9 cellular contexts compared by ENCODE assay signal in genomic region chr4:101192244-101192643, GRCh38.
DNase-seq lines count a peak whose midpoint lies in the region; ATAC-seq and TF ChIP-seq lines count a peak whose summit lies in the region.
"Had no signal": no experiment of that assay in that cellular context is flagged by ENCODE, and none has a peak within 500 bp of the region (broad histone marks: within the 10 kb centered on the region; RNA-seq: fewer than 3 reads in every experiment).

No MANE protein-coding gene starts in this region.

- peak overlapping the region; percentile 41 for H3K27ac Mint-ChIP-seq in stimulated activated memory B cell treated with anti-CD40 and anti-IgM and Interleukin-4, amounts not matched to agents 10 μg/mL and 1 μg/mL and 100 μg/mL, for 72 hours
- H3K27ac Mint-ChIP-seq: activated CD4-positive, alpha-beta T cell treated with anti-CD3 and anti-CD28 coated beads, Interleukin-2, amount 10 ng/mL, durations not matched to agents 7 days and 5 days had no signal

- peaks cover 34% of the 10 kb centered on the region for H3K4me1 Mint-ChIP-seq in stimulated activated memory B cell treated with anti-CD40 and anti-IgM and Interleukin-4, amounts not matched to agents 10 μg/mL and 1 μg/mL and 100 μg/mL, for 72 hours

- no peak overlapping the region for H3K4me3 ChIP-seq in fibroblast of pulmonary artery (replicated peaks; ENCODE audit: low read depth, low read length)

- no peaks in the 10 kb centered on the region for H3K9me3 Mint-ChIP-seq in stimulated activated memory B cell treated with anti-CD40 and anti-IgM and Interleukin-4, amounts not matched to agents 10 μg/mL and 1 μg/mL and 100 μg/mL, for 72 hours
- H3K9me3 Mint-ChIP-seq: activated CD4-positive, alpha-beta T cell treated with anti-CD3 and anti-CD28 coated beads, Interleukin-2, amount 10 ng/mL, durations not matched to agents 7 days and 5 days had no signal

- H3K4me3 Mint-ChIP-seq in stimulated activated memory B cell treated with anti-CD40 and anti-IgM and Interleukin-4, amounts not matched to agents 10 μg/mL and 1 μg/mL and 100 μg/mL, for 72 hours, result no peak overlapping the region
- H3K4me3 Mint-ChIP-seq: activated CD4-positive, alpha-beta T cell treated with anti-CD3 and anti-CD28 coated beads, Interleukin-2, amount 10 ng/mL, durations not matched to agents 7 days and 5 days had no signal

- peak; percentile 93 for ATAC-seq in GM19438 (IDR thresholded peaks at IDR 0.05; ENCODE audit: low read depth, unreplicated experiment)
- peak; percentile 80 for ATAC-seq in HG03469 (IDR thresholded peaks at IDR 0.05; ENCODE audit: unreplicated experiment)
- no peak for ATAC-seq in stimulated activated memory B cell treated with anti-CD40 and anti-IgM and Interleukin-4, amounts not matched to agents 10 μg/mL and 1 μg/mL and 100 μg/mL, for 72 hours

- no peak for TF ChIP-seq CTCF in fibroblast of pulmonary artery (IDR thresholded peaks at IDR 0.05; ENCODE audit: low read length, missing control alignments)

- no peaks in the 10 kb centered on the region for H3K27me3 Mint-ChIP-seq in stimulated activated memory B cell treated with anti-CD40 and anti-IgM and Interleukin-4, amounts not matched to agents 10 μg/mL and 1 μg/mL and 100 μg/mL, for 72 hours
- H3K27me3 Mint-ChIP-seq: activated CD4-positive, alpha-beta T cell treated with anti-CD3 and anti-CD28 coated beads, Interleukin-2, amount 10 ng/mL, durations not matched to agents 7 days and 5 days had no signal

- H3K36me3 Mint-ChIP-seq in stimulated activated memory B cell treated with anti-CD40 and anti-IgM and Interleukin-4, amounts not matched to agents 10 μg/mL and 1 μg/mL and 100 μg/mL, for 72 hours, result peaks cover 30% of the 10 kb centered on the region

- peak; percentile 48 for DNase-seq in fibroblast of pulmonary artery (ENCODE audit: low read depth)
- DNase-seq in AG20443 (ENCODE audit: low spot score), result no peak
- DNase-seq in HK-2 (ENCODE audit: unreplicated experiment), result no peak
- no peak for DNase-seq in dermis blood vessel endothelial cell
- no peak for DNase-seq in NCI-H446 treated with DMSO at 0.1 percent for 48 hours (lab: John Stamatoyannopoulos, UW)
- DNase-seq: activated CD4-positive, alpha-beta T cell treated with anti-CD3 and anti-CD28 coated beads, Interleukin-2, amount 10 ng/mL, durations not matched to agents 7 days and 5 days had no signal
